ENCODE assay signal across 7 cellular contexts in genomic region chr5:121271546-121271945, GRCh38.
"Had no signal": no experiment of that assay in that cellular context is flagged by ENCODE, and none has a peak within 500 bp of the region (broad histone marks: within the 10 kb centered on the region; RNA-seq: fewer than 3 reads in every experiment).

No MANE protein-coding gene starts in this region.

- ATAC-seq: HCT116, K562 had no signal

- H3K4me3 Mint-ChIP-seq: HFFc6 had no signal

- H3K4me1 ChIP-seq: HAP-1 had no signal

- H3K27ac Mint-ChIP-seq: HFFc6 had no signal

- H3K36me3 ChIP-seq: HAP-1 had no signal

- H3K4me3 ChIP-seq: HAP-1, K562 had no signal

- DNase-seq: GOT3, H7, HFFc6, IMR-90 had no signal
